Comparison of ENCODE assay signal across 1 cellular context in genomic region chr12:12028668-12029402, GRCh38.
TF ChIP-seq lines count a peak whose summit lies in the region.

No MANE protein-coding gene starts in this region.

TF ChIP-seq in GM12878, 131 proteins besides CTCF, POLR2A, EP300 and RAD21:
- TF ChIP-seq ZNF687 (IDR thresholded peaks at IDR 0.05) = peak; percentile 65
- peak; percentile 45; the same call in 1 of the 2 replicates for TF ChIP-seq IKZF1 (conservative IDR thresholded peaks at IDR 0.05)
- TF ChIP-seq EED (IDR thresholded peaks at IDR 0.05; ENCODE audit: low read depth) = 0 out of 2 replicates have a peak, but pooled peaks have one; percentile 14
- peak; percentile 17; the same call in 1 of the 2 replicates for TF ChIP-seq RUNX3 (IDR thresholded peaks at IDR 0.05; ENCODE audit: low read length)
- TF ChIP-seq CBX5 (IDR thresholded peaks at IDR 0.05; ENCODE audit: low read depth) = 0 out of 2 replicates have a peak, but pooled peaks have one; percentile 29
- TF ChIP-seq CBFB (IDR thresholded peaks at IDR 0.05; ENCODE audit: low read depth) = no peak
- TF ChIP-seq MTA2 (IDR thresholded peaks at IDR 0.05; ENCODE audit: low read depth) = 0 out of 2 replicates have a peak, but pooled peaks have one; percentile 9
- TF ChIP-seq CUX1 (IDR thresholded peaks at IDR 0.05; ENCODE audit: insufficient replicate concordance, low read depth, low read length) = no peak
- 0 out of 2 replicates have a peak, but pooled peaks have one; percentile 31 for TF ChIP-seq NFIC (IDR thresholded peaks at IDR 0.05; ENCODE audit: low read depth, low read length)
- TF ChIP-seq ATF2 (IDR thresholded peaks at IDR 0.05; ENCODE audit: low read length) = 0 out of 2 replicates have a peak, but pooled peaks have one; percentile 16
- peak in 1 of 2 experiments; percentile 40; a peak in 1 of 4 replicates for TF ChIP-seq BHLHE40 (IDR thresholded peaks at IDR 0.05; ENCODE audit: borderline replicate concordance in 1 of 2, low read depth in 2 of 2, low read length in 1 of 2)
- TF ChIP-seq MTA3 (IDR thresholded peaks at IDR 0.05; ENCODE audit: borderline replicate concordance, low read length) = no peak
- TF ChIP-seq NR2F1 (conservative IDR thresholded peaks at IDR 0.05) = 0 out of 2 replicates have a peak, but pooled peaks have one; percentile 26
- TF ChIP-seq MEF2B (IDR thresholded peaks at IDR 0.05; ENCODE audit: partially characterized antibody, poor library complexity, severe bottlenecking) = no peak
- TF ChIP-seq RB1 (IDR thresholded peaks at IDR 0.05; ENCODE audit: borderline replicate concordance) = no peak
- no peak for TF ChIP-seq ZBTB4 (CRISPR knock-in tag; IDR thresholded peaks at IDR 0.05)
- peak; percentile 50; the same call in 1 of the 2 replicates for TF ChIP-seq RAD51 (IDR thresholded peaks at IDR 0.05)
- TF ChIP-seq NR2C1 (IDR thresholded peaks at IDR 0.05) = no peak
- 0 out of 2 replicates have a peak, but pooled peaks have one; percentile 27 for TF ChIP-seq CREM (IDR thresholded peaks at IDR 0.05; ENCODE audit: low read depth)
- no peak for TF ChIP-seq TARDBP (IDR thresholded peaks at IDR 0.05; ENCODE audit: borderline replicate concordance)
- TF ChIP-seq SKIL (IDR thresholded peaks at IDR 0.05; ENCODE audit: low read depth, poor library complexity, severe bottlenecking) = no peak
- TF ChIP-seq ZBED1 (IDR thresholded peaks at IDR 0.05; ENCODE audit: borderline replicate concordance) = 0 out of 2 replicates have a peak, but pooled peaks have one; percentile 42
